ENCODE assay signal across 11 cellular contexts in genomic region chr4:6005175-6005574, GRCh38. TPM values are rescaled to one million over a fixed set of nuclear protein-coding genes. Genes with fewer than 3 reads are reported as not detected.
"Had no signal": no experiment of that assay in that cellular context is flagged by ENCODE, and none has a peak within 500 bp of the region (broad histone marks: within the 10 kb centered on the region; RNA-seq: fewer than 3 reads in every experiment).

No MANE protein-coding gene starts in this region.

- H3K4me3 Mint-ChIP-seq: HFFc6, IgD-negative memory B cell had no signal

- H3K9ac ChIP-seq: GM23248 had no signal

- DNase-seq: GM23248, GOT3, H7, HFFc6, KBM-7 had no signal

- H3K4me1 ChIP-seq: HAP-1 had no signal

- H3K27ac ChIP-seq: GM23248, HL-60 had no signal

- H3K36me3 ChIP-seq: HAP-1 had no signal

- ATAC-seq: HCT116, HepG2 had no signal

- H3K36me3 Mint-ChIP-seq: IgD-negative memory B cell had no signal

- H3K27ac Mint-ChIP-seq: HFFc6, IgD-negative memory B cell had no signal

- H3K9me3 ChIP-seq: HAP-1 had no signal

- H3K4me1 Mint-ChIP-seq: IgD-negative memory B cell had no signal

- H3K4me3 ChIP-seq: GM23248, HAP-1 had no signal

RNA-seq across cellular contexts. Expression of gene C4orf50, which starts 13.1 kb away (rescaled TPM):
- total RNA-seq: GM23248, HepG2, HFFc6, HT1080 had no signal
- polyA plus RNA-seq: GM23248, HepG2, IgD-negative memory B cell had no signal
